In the genomic region with DNA sequence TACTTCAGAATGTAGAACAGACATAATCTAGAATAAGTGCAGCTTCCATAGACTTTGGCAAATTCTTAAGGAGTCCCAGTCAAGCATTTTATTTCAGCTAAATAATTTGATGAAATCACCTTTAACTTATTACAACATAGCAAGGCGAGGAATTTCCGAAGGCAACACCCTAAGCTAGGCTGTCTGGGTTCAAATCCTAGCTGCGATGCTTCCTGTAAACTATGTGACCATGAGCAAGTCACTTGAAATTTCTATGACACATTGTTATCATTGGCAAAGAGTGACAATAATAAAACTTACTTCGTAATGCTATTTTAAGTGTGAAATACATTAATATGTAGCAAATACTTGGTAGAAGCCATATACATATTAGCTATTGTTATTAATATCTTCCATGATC, we compare ENCODE assay signal across 2 cellular contexts.
TF ChIP-seq lines count a peak whose summit lies in the region.

No MANE protein-coding gene starts in this region.

TF ChIP-seq in GM12878, 131 proteins besides CTCF, POLR2A, EP300 and RAD21:
- no peak for TF ChIP-seq MYC (IDR thresholded peaks at IDR 0.05; ENCODE audit: insufficient read depth, insufficient read length, insufficient replicate concordance, low read length, severe bottlenecking)
- no peak for TF ChIP-seq CHD2 (IDR thresholded peaks at IDR 0.05; ENCODE audit: borderline replicate concordance, low read depth, low read length)
- no peak for TF ChIP-seq YY1 (IDR thresholded peaks at IDR 0.05; ENCODE audit: low read depth, low read length)
- no peak for TF ChIP-seq BCL11A (IDR thresholded peaks at IDR 0.05; ENCODE audit: low read depth, low read length)
- TF ChIP-seq WRNIP1 (IDR thresholded peaks at IDR 0.05; ENCODE audit: borderline replicate concordance, low read depth, low read length): no peak
- no peak for TF ChIP-seq CBX5 (IDR thresholded peaks at IDR 0.05; ENCODE audit: low read depth)
- no peak for TF ChIP-seq ZZZ3 (IDR thresholded peaks at IDR 0.05; ENCODE audit: control insufficient read depth, insufficient read length, low read depth)
- TF ChIP-seq CBX3 (IDR thresholded peaks at IDR 0.05; ENCODE audit: borderline replicate concordance, low read depth): no peak
- TF ChIP-seq, protein P1, sequence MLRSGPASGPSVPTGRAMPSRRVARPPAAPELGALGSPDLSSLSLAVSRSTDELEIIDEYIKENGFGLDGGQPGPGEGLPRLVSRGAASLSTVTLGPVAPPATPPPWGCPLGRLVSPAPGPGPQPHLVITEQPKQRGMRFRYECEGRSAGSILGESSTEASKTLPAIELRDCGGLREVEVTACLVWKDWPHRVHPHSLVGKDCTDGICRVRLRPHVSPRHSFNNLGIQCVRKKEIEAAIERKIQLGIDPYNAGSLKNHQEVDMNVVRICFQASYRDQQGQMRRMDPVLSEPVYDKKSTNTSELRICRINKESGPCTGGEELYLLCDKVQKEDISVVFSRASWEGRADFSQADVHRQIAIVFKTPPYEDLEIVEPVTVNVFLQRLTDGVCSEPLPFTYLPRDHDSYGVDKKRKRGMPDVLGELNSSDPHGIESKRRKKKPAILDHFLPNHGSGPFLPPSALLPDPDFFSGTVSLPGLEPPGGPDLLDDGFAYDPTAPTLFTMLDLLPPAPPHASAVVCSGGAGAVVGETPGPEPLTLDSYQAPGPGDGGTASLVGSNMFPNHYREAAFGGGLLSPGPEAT (IDR thresholded peaks at IDR 0.05; ENCODE audit: low read depth): no peak

TF ChIP-seq in endothelial cell of umbilical vein, 7 proteins besides CTCF, POLR2A, EP300 and RAD21 (continued from another document):
- no peak for TF ChIP-seq GATA2 (IDR thresholded peaks at IDR 0.05; ENCODE audit: insufficient read depth, insufficient read length, low read depth, low read length)
- no peak for TF ChIP-seq MYC (IDR thresholded peaks at IDR 0.05; ENCODE audit: low read depth, low read length)
- TF ChIP-seq FOS (IDR thresholded peaks at IDR 0.05; ENCODE audit: borderline replicate concordance, insufficient read depth, low read length): no peak
- no peak for TF ChIP-seq JUN (IDR thresholded peaks at IDR 0.05; ENCODE audit: borderline replicate concordance, insufficient read depth, insufficient read length, low read depth)
- TF ChIP-seq, protein P2, sequence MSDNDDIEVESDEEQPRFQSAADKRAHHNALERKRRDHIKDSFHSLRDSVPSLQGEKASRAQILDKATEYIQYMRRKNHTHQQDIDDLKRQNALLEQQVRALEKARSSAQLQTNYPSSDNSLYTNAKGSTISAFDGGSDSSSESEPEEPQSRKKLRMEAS (IDR thresholded peaks at IDR 0.05; ENCODE audit: insufficient read depth, insufficient read length): no peak
- TF ChIP-seq POLR2AphosphoS5 (IDR thresholded peaks at IDR 0.05; ENCODE audit: insufficient read depth, low read depth, low read length): no peak
